Comparison of ENCODE assay signal across 13 cellular contexts in genomic region chr11:95339554-95339953, GRCh38.
DNase-seq lines count a peak whose midpoint lies in the region; ATAC-seq and TF ChIP-seq lines count a peak whose summit lies in the region.
"Had no signal": no experiment of that assay in that cellular context is flagged by ENCODE, and none has a peak within 500 bp of the region (broad histone marks: within the 10 kb centered on the region; RNA-seq: fewer than 3 reads in every experiment).

No MANE protein-coding gene starts in this region.

- TF ChIP-seq EP300 in transverse colon (IDR thresholded peaks at IDR 0.05; ENCODE audit: low read depth) = no peak

- no peaks in the 10 kb centered on the region for H3K9me3 ChIP-seq in transverse colon
- H3K9me3 ChIP-seq: HAP-1 had no signal

- H3K4me3 ChIP-seq in LNCaP clone FGC (ENCODE audit: low read depth, low read length) (no peak overlapping the region), transverse colon (no peak overlapping the region)
- H3K4me3 ChIP-seq: HAP-1 had no signal

- peaks cover 0 to 3% of the 10 kb centered on the region in 2 donors for H3K9me3 Mint-ChIP-seq in activated naive CD4-positive, alpha-beta T cell treated with anti-CD3 and anti-CD28 coated beads, Interleukin-2, amount 50 U/mL, for 72 hours
- H3K9me3 Mint-ChIP-seq: activated T-helper 1 cell treated with anti-CD3 and anti-CD28 coated beads, Interleukin-12 subunit alpha, Interleukin-12 subunit beta, Interleukin-2, Interleukin-4 antibody, amounts not matched to agents 30 ng/mL and 10 ng/mL and 1 ng/mL, durations not matched to agents 14 hours and 24 hours and 36 hours had no signal

- in situ Hi-C loops in transverse colon (cut with MboI; ENCODE audit: low pct_ligation_motif_present in 1 of 4, low pct_unique_long_range_greater_than_20kb in 1 of 4, low sequenced_read_pairs in 3 of 4) = no loop called here

- peak; percentile 28 to 73 for ATAC-seq in activated naive CD4-positive, alpha-beta T cell treated with anti-CD3 and anti-CD28 coated beads, Interleukin-2, amount 50 U/mL, for 72 hours
- ATAC-seq in left lobe of liver (peak; percentile 20), GM21717 (IDR thresholded peaks at IDR 0.05; ENCODE audit: unreplicated experiment) (no peak), HG03460 (IDR thresholded peaks at IDR 0.05; ENCODE audit: unreplicated experiment) (no peak)

- H3K4me1 ChIP-seq in transverse colon = peaks cover 14 to 32% (median 23%) of the 10 kb centered on the region in 4 donors

- no peaks in the 10 kb centered on the region for H3K36me3 ChIP-seq in transverse colon
- H3K36me3 ChIP-seq: HAP-1 had no signal

- TF ChIP-seq POLR2A in transverse colon (IDR thresholded peaks at IDR 0.05) = no peak

- intact Hi-C loops in transverse colon (cut with DNase I; ENCODE audit: low total_unique reads) = loop anchor here (10.0 kb wide), 2 partner anchors 105 to 365 kb away; partner anchors contain the start of gene SESN3

- peak overlapping the region; percentile 80 to 86 (median 81) for H3K27ac ChIP-seq in transverse colon

- H3K27me3 ChIP-seq in transverse colon = no peaks in the 10 kb centered on the region

- peaks cover 0 to 7% of the 10 kb centered on the region in 2 donors for H3K36me3 Mint-ChIP-seq in activated naive CD4-positive, alpha-beta T cell treated with anti-CD3 and anti-CD28 coated beads, Interleukin-2, amount 50 U/mL, for 72 hours

- no peak for DNase-seq in activated naive CD4-positive, alpha-beta T cell treated with anti-CD3 and anti-CD28 coated beads, Interleukin-2, amount 50 U/mL, for 72 hours (ENCODE audit: low spot score in 2 of 2)
- DNase-seq in activated naive CD4-positive, alpha-beta T cell treated with anti-CD3 and anti-CD28 coated beads, Interleukin-2, amount 50 U/mL, for 16 hours = no peak
- DNase-seq in LNCaP clone FGC (ENCODE audit: low read depth) (peak; percentile 78), left lobe of liver (ENCODE audit: low spot score) (no peak), transverse colon (no peak), NCI-H2171 treated with DMSO at 0.1 percent for 48 hours (lab: John Stamatoyannopoulos, UW) (no peak)
- DNase-seq: kidney glomerular epithelial cell, NCI-H524 had no signal

- TF ChIP-seq CTCF in LNCaP clone FGC (IDR thresholded peaks at IDR 0.05; ENCODE audit: control insufficient read depth, extremely low read depth, insufficient read depth) (no peak), transverse colon (IDR thresholded peaks at IDR 0.05) (no peak)

- no peak overlapping the region for H3K27ac Mint-ChIP-seq in activated naive CD4-positive, alpha-beta T cell treated with anti-CD3 and anti-CD28 coated beads, Interleukin-2, amount 50 U/mL, for 72 hours
- H3K27ac Mint-ChIP-seq: activated T-helper 1 cell treated with anti-CD3 and anti-CD28 coated beads, Interleukin-12 subunit alpha, Interleukin-12 subunit beta, Interleukin-2, Interleukin-4 antibody, amounts not matched to agents 30 ng/mL and 10 ng/mL and 1 ng/mL, durations not matched to agents 14 hours and 24 hours and 36 hours; IgD-negative memory B cell had no signal

Comparison
In these comparisons a context has a peak if more than half of its experiments do, and no peak if none do; other contexts are left out.
1. ATAC-seq: peak in activated naive CD4-positive, alpha-beta T cell treated with anti-CD3 and anti-CD28 coated beads, Interleukin-2, amount 50 U/mL, for 72 hours (2 of 2) and left lobe of liver (single experiment); none in GM21717 (single experiment) and HG03460 (single experiment).